In the genomic region with DNA sequence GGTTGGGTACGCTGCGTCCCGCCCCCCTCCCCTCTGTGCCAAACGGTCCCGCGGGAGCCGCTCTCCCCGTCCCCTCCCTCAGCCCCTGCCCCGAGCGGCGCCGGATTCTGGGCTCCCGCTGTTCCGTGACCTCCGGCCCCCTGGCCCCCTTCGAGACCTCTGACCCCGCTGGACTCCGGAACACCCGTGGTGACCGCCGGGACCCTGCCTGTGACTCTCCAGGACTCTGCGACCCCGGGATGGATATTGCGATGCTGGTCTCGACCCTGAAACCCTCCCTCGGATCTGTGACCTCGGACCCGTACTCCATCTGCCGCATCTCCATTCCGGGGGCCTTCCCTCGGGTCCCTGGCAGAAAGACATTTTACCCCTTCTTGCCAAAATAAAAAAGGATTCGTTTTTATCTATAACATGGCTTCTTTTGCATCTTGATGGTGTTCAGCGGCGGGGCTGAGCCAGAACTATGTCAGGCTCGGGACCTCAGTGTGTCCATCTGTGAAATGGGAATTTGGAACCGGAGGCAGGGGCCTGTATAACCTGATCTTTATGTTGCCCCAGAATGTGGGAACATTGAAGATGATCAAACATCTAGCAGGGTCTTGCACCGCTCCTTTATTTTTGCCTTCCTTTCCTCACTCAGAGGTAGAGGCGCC, we compare ENCODE assay signal across 8 cellular contexts. TPM values are rescaled to one million over a fixed set of nuclear protein-coding genes. Genes with fewer than 3 reads are reported as not detected.
DNase-seq lines count a peak whose midpoint lies in the region; ATAC-seq, FAIRE-seq and TF ChIP-seq lines count a peak whose summit lies in the region.

No MANE protein-coding gene starts in this region.

- peak overlapping the region; percentile 80 for H3K4me3 Mint-ChIP-seq in activated CD4-positive, alpha-beta T cell treated with anti-CD3 and anti-CD28 coated beads for 36 hours

- DNase-seq in activated CD4-positive, alpha-beta T cell treated with anti-CD3 and anti-CD28 coated beads for 36 hours: no peak
- no peak for DNase-seq in activated CD4-positive, alpha-beta T cell treated with anti-CD3 and anti-CD28 coated beads for 1 hour
- DNase-seq in activated naive CD4-positive, alpha-beta T cell treated with anti-CD3 and anti-CD28 coated beads, Interleukin-2, amount 50 U/mL, for 72 hours (ENCODE audit: low spot score in 2 of 2): no peak
- DNase-seq in kidney (no peak), cerebellum (ENCODE audit: low spot score) (no peak), NCI-H82 treated with DMSO at 0.1 percent for 48 hours (lab: John Stamatoyannopoulos, UW; ENCODE audit: unreplicated experiment) (no peak)

- no peak for FAIRE-seq in kidney (lab: Jason Lieb, UNC)

- peak overlapping the region; percentile 69 for H3K27ac Mint-ChIP-seq in activated CD4-positive, alpha-beta T cell treated with anti-CD3 and anti-CD28 coated beads for 36 hours
- peak overlapping the region; percentile 56 to 75 for H3K27ac Mint-ChIP-seq in activated naive CD4-positive, alpha-beta T cell treated with anti-CD3 and anti-CD28 coated beads, Interleukin-2, amount 50 U/mL, for 72 hours

- H3K9me3 ChIP-seq in kidney (ENCODE audit: control insufficient read depth in 1 of 2, low read length in 2 of 2): no peaks in the 10 kb centered on the region
- H3K9me3 ChIP-seq in stomach smooth muscle (ENCODE audit: control insufficient read depth in 2 of 2, low read length in 2 of 2): no peaks in the 10 kb centered on the region

- CTCF ChIA-PET in activated CD4-positive, alpha-beta T cell treated with anti-CD3 and anti-CD28 coated beads for 36 hours (lab: Charles Lee): no interaction called here

- no peaks in the 10 kb centered on the region for H3K36me3 ChIP-seq in kidney (ENCODE audit: control insufficient read depth in 1 of 2, insufficient read depth in 2 of 2, low read length in 2 of 2)
- H3K36me3 ChIP-seq in stomach smooth muscle (ENCODE audit: control insufficient read depth in 2 of 2, insufficient read depth in 2 of 2, low read length in 2 of 2): no peaks in the 10 kb centered on the region

- peaks cover 9 to 10% of the 10 kb centered on the region in 2 donors for H3K4me1 ChIP-seq in kidney (ENCODE audit: control insufficient read depth in 1 of 2, insufficient read depth in 1 of 2, low read depth in 1 of 2, low read length in 2 of 2)
- peaks cover 33% of the 10 kb centered on the region for H3K4me1 ChIP-seq in stomach smooth muscle (ENCODE audit: control insufficient read depth, insufficient read depth, low read length)

- no peaks in the 10 kb centered on the region for H3K9me3 Mint-ChIP-seq in activated CD4-positive, alpha-beta T cell treated with anti-CD3 and anti-CD28 coated beads for 36 hours (ENCODE audit: low read depth)
- H3K9me3 Mint-ChIP-seq in activated naive CD4-positive, alpha-beta T cell treated with anti-CD3 and anti-CD28 coated beads, Interleukin-2, amount 50 U/mL, for 72 hours: no peaks in the 10 kb centered on the region

- H3K9ac ChIP-seq in kidney (ENCODE audit: low read length in 2 of 2) (no peak overlapping the region), stomach smooth muscle (ENCODE audit: low read length in 2 of 2) (no peak overlapping the region)

- no peak for ATAC-seq in activated CD4-positive, alpha-beta T cell treated with anti-CD3 and anti-CD28 coated beads for 36 hours
- ATAC-seq in activated naive CD4-positive, alpha-beta T cell treated with anti-CD3 and anti-CD28 coated beads, Interleukin-2, amount 50 U/mL, for 72 hours: no peak
- no peak for ATAC-seq in GM19035 (IDR thresholded peaks at IDR 0.05; ENCODE audit: unreplicated experiment)

- H3K4me3 ChIP-seq in kidney (ENCODE audit: low read length in 2 of 2) (peak overlapping the region; percentile 45 to 91), stomach smooth muscle (ENCODE audit: low read length in 2 of 2) (peak overlapping the region; percentile 68 to 93)

- H3K36me3 Mint-ChIP-seq in activated CD4-positive, alpha-beta T cell treated with anti-CD3 and anti-CD28 coated beads for 36 hours (ENCODE audit: low read depth): no peaks in the 10 kb centered on the region
- H3K36me3 Mint-ChIP-seq in activated naive CD4-positive, alpha-beta T cell treated with anti-CD3 and anti-CD28 coated beads, Interleukin-2, amount 50 U/mL, for 72 hours: peaks cover 5% of the 10 kb centered on the region in 2 donors

- intact Hi-C loops in activated CD4-positive, alpha-beta T cell treated with anti-CD3 and anti-CD28 coated beads for 36 hours (cut with DNase I, micrococcal nuclease): loop anchor here (1.0 to 2.0 kb wide), 17 partner anchors 22 to 927 kb away; a partner anchor contains a TSS
- intact Hi-C loops in kidney (cut with DNase I): no loop called here

- POLR2A ChIA-PET in activated CD4-positive, alpha-beta T cell treated with anti-CD3 and anti-CD28 coated beads for 36 hours (lab: Charles Lee): no interaction called here

- TF ChIP-seq CTCF in kidney (IDR thresholded peaks at IDR 0.05; ENCODE audit: borderline replicate concordance, extremely low read depth, insufficient read depth): no peak

- peaks cover 12% of the 10 kb centered on the region for H3K4me1 Mint-ChIP-seq in activated CD4-positive, alpha-beta T cell treated with anti-CD3 and anti-CD28 coated beads for 36 hours

- H3K27me3 ChIP-seq in stomach smooth muscle (ENCODE audit: control insufficient read depth in 1 of 2, insufficient read depth in 2 of 2, low read length in 2 of 2): peaks cover 8 to 21% of the 10 kb centered on the region in 2 donors

- no peak overlapping the region for H3K27ac ChIP-seq in kidney (ENCODE audit: low read depth in 2 of 2, low read length in 2 of 2)
- H3K27ac ChIP-seq in stomach smooth muscle (ENCODE audit: low read length): no peak overlapping the region

- peaks cover 12% of the 10 kb centered on the region for H3K27me3 Mint-ChIP-seq in activated CD4-positive, alpha-beta T cell treated with anti-CD3 and anti-CD28 coated beads for 36 hours

RNA-seq across cellular contexts. Expression of a gene that starts 0.7 kb away (rescaled TPM):
- 1 to 10 TPM; 5.2 to 5.3 TPM for total RNA-seq in activated CD4-positive, alpha-beta T cell treated with anti-CD3 and anti-CD28 coated beads for 36 hours
- 1 to 10 TPM; 2.1 to 8.6 TPM for total RNA-seq in activated naive CD4-positive, alpha-beta T cell treated with anti-CD3 and anti-CD28 coated beads, Interleukin-2, amount 50 U/mL, for 72 hours
- total RNA-seq in kidney: 31.6 TPM
- 8.7 TPM for polyA plus RNA-seq in kidney (ENCODE audit: insufficient read depth, low read depth, low replicate concordance)
- 40.8 TPM for total RNA-seq in cerebellum

RNA-seq across cellular contexts. Expression of a gene that starts 11.7 kb away (rescaled TPM):
- under 1 TPM; 0.53 to 0.69 TPM for total RNA-seq in activated CD4-positive, alpha-beta T cell treated with anti-CD3 and anti-CD28 coated beads for 36 hours
- 1 to 10 TPM in 1 of 2 donors, under 1 TPM in 1; 0.16 to 1.8 TPM for total RNA-seq in activated naive CD4-positive, alpha-beta T cell treated with anti-CD3 and anti-CD28 coated beads, Interleukin-2, amount 50 U/mL, for 72 hours
- not detected for total RNA-seq in kidney
- polyA plus RNA-seq in kidney (ENCODE audit: insufficient read depth, low read depth, low replicate concordance): not detected
- 40.8 TPM for total RNA-seq in cerebellum

RNA-seq across cellular contexts. Expression of a gene that starts 22.4 kb away (rescaled TPM):
- total RNA-seq in activated CD4-positive, alpha-beta T cell treated with anti-CD3 and anti-CD28 coated beads for 36 hours: 10 to 100 TPM; 43.4 to 53.9 TPM
- 10 to 100 TPM; 50.9 to 54.2 TPM for total RNA-seq in activated naive CD4-positive, alpha-beta T cell treated with anti-CD3 and anti-CD28 coated beads, Interleukin-2, amount 50 U/mL, for 72 hours
- 22.0 TPM for total RNA-seq in kidney
- 38.3 TPM for polyA plus RNA-seq in kidney (ENCODE audit: insufficient read depth, low read depth, low replicate concordance)
- 83.7 TPM for total RNA-seq in cerebellum

RNA-seq across cellular contexts. Expression of a gene that starts 22.8 kb away (rescaled TPM):
- 1 to 10 TPM in 1 of 2 experiments, under 1 TPM in 1; 0.63 to 1.0 TPM for total RNA-seq in activated CD4-positive, alpha-beta T cell treated with anti-CD3 and anti-CD28 coated beads for 36 hours
- total RNA-seq in activated naive CD4-positive, alpha-beta T cell treated with anti-CD3 and anti-CD28 coated beads, Interleukin-2, amount 50 U/mL, for 72 hours: 1 to 10 TPM in 1 of 2 donors, under 1 TPM in 1; 0.93 to 1.6 TPM
- total RNA-seq in kidney: 0.47 TPM
- 0.71 TPM for polyA plus RNA-seq in kidney (ENCODE audit: insufficient read depth, low read depth, low replicate concordance)
- total RNA-seq in cerebellum: 1.4 TPM

RNA-seq across cellular contexts. Expression of a gene that starts 55.7 kb away (rescaled TPM):
- total RNA-seq in activated CD4-positive, alpha-beta T cell treated with anti-CD3 and anti-CD28 coated beads for 36 hours: 10 to 100 TPM; 62.8 to 66.3 TPM
- 10 to 100 TPM; 87.7 to 90.6 TPM for total RNA-seq in activated naive CD4-positive, alpha-beta T cell treated with anti-CD3 and anti-CD28 coated beads, Interleukin-2, amount 50 U/mL, for 72 hours
- 90.9 TPM for total RNA-seq in kidney
- polyA plus RNA-seq in kidney (ENCODE audit: insufficient read depth, low read depth, low replicate concordance): 18.8 TPM
- 24.0 TPM for total RNA-seq in cerebellum

Comparison
In these comparisons a context has a peak if more than half of its experiments do, and no peak if none do; other contexts are left out.
1. RNA of a gene that starts 11.7 kb away (total RNA-seq): 40.8 TPM in cerebellum (single experiment); 0.16 to 1.8 TPM in activated naive CD4-positive, alpha-beta T cell treated with anti-CD3 and anti-CD28 coated beads, Interleukin-2, amount 50 U/mL, for 72 hours, 0.53 to 0.69 TPM in activated CD4-positive, alpha-beta T cell treated with anti-CD3 and anti-CD28 coated beads for 36 hours and not detected in kidney (single experiment); every median in the first group is over 10 times any median in the second.